11 cellular contexts compared by ENCODE assay signal in genomic region chr17:58335061-58335731, GRCh38. TPM values are rescaled to one million over a fixed set of nuclear protein-coding genes. Genes with fewer than 3 reads are reported as not detected.
DNase-seq lines count a peak whose midpoint lies in the region; ATAC-seq and TF ChIP-seq lines count a peak whose summit lies in the region.
"Had no signal": no experiment of that assay in that cellular context is flagged by ENCODE, and none has a peak within 500 bp of the region (broad histone marks: within the 10 kb centered on the region; RNA-seq: fewer than 3 reads in every experiment).

No MANE protein-coding gene starts in this region.

- H3K4me3 ChIP-seq in left ventricle myocardium inferior: no peak overlapping the region
- no peak overlapping the region for H3K4me3 ChIP-seq in right atrium auricular region
- no peak overlapping the region for H3K4me3 ChIP-seq in mucosa of descending colon
- H3K4me3 ChIP-seq in upper lobe of right lung: peak overlapping the region; percentile 25

- ATAC-seq in activated T-helper 17 cell treated with anti-CD3 and anti-CD28 coated beads, Interleukin-2, amount 50 U/mL, for 72 hours (replicated peaks): no peak
- ATAC-seq in mucosa of descending colon (no peak), upper lobe of right lung (no peak)

- H3K27me3 Mint-ChIP-seq in activated T-helper 17 cell treated with anti-CD3 and anti-CD28 coated beads, Interleukin-2, amount 50 U/mL, for 72 hours: no peaks in the 10 kb centered on the region

- intact Hi-C loops in left ventricle myocardium inferior (cut with micrococcal nuclease) (no loop called here), mucosa of descending colon (cut with DNase I, micrococcal nuclease) (no loop called here), upper lobe of right lung (cut with DNase I) (no loop called here)

- no peaks in the 10 kb centered on the region for H3K9me3 ChIP-seq in left ventricle myocardium inferior (replicated peaks)
- no peaks in the 10 kb centered on the region for H3K9me3 ChIP-seq in right atrium auricular region
- no peaks in the 10 kb centered on the region for H3K9me3 ChIP-seq in mucosa of descending colon
- no peaks in the 10 kb centered on the region for H3K9me3 ChIP-seq in upper lobe of right lung

- H3K27me3 ChIP-seq in left ventricle myocardium inferior (ENCODE audit: low read depth): peaks cover 50% of the 10 kb centered on the region
- no peaks in the 10 kb centered on the region for H3K27me3 ChIP-seq in right atrium auricular region
- no peaks in the 10 kb centered on the region for H3K27me3 ChIP-seq in upper lobe of right lung

- DNase-seq in left ventricle myocardium inferior (no peak), right atrium auricular region (ENCODE audit: low spot score) (no peak), mucosa of descending colon (peak in 2 of 3 donors; percentile 34 to 60), upper lobe of right lung (peak; percentile 66), activated gamma-delta T cell (lab: John Stamatoyannopoulos, UW) (no peak), iPS-NIHi11 (ENCODE audit: low spot score) (no peak), NCI-H748 treated with DMSO at 0.1 percent for 48 hours (lab: John Stamatoyannopoulos, UW) (no peak)
- DNase-seq: foreskin melanocyte, H7, NCI-H345 had no signal

- H3K36me3 ChIP-seq in left ventricle myocardium inferior (no peaks in the 10 kb centered on the region), right atrium auricular region (no peaks in the 10 kb centered on the region), mucosa of descending colon (ENCODE audit: low read depth) (no peaks in the 10 kb centered on the region), upper lobe of right lung (no peaks in the 10 kb centered on the region)

- H3K4me1 Mint-ChIP-seq in activated T-helper 17 cell treated with anti-CD3 and anti-CD28 coated beads, Interleukin-2, amount 50 U/mL, for 72 hours: peaks cover 6% of the 10 kb centered on the region

- H3K36me3 Mint-ChIP-seq in activated T-helper 17 cell treated with anti-CD3 and anti-CD28 coated beads, Interleukin-2, amount 50 U/mL, for 72 hours (ENCODE audit: low read depth): peaks cover 100% of the 10 kb centered on the region

- H3K27ac Mint-ChIP-seq in activated T-helper 17 cell treated with anti-CD3 and anti-CD28 coated beads, Interleukin-2, amount 50 U/mL, for 72 hours: peak overlapping the region; percentile 100

- TF ChIP-seq CTCF in left ventricle myocardium inferior (IDR thresholded peaks at IDR 0.05; ENCODE audit: borderline replicate concordance) (no peak), right atrium auricular region (IDR thresholded peaks at IDR 0.05) (no peak), mucosa of descending colon (IDR thresholded peaks at IDR 0.05) (no peak), upper lobe of right lung (IDR thresholded peaks at IDR 0.05) (no peak)

- no peaks in the 10 kb centered on the region for H3K9me3 Mint-ChIP-seq in activated T-helper 17 cell treated with anti-CD3 and anti-CD28 coated beads, Interleukin-2, amount 50 U/mL, for 72 hours

- H3K4me3 Mint-ChIP-seq in activated T-helper 17 cell treated with anti-CD3 and anti-CD28 coated beads, Interleukin-2, amount 50 U/mL, for 72 hours: peak overlapping the region; percentile 98

- H3K4me1 ChIP-seq in left ventricle myocardium inferior (peaks cover 16% of the 10 kb centered on the region), right atrium auricular region (peaks cover 0 to 20% of the 10 kb centered on the region in 2 donors), mucosa of descending colon (ENCODE audit: low read depth) (peaks cover 12% of the 10 kb centered on the region), upper lobe of right lung (peaks cover 42% of the 10 kb centered on the region)

- H3K27ac ChIP-seq in left ventricle myocardium inferior (replicated peaks) (peak overlapping the region; percentile 67), right atrium auricular region (no peak overlapping the region), upper lobe of right lung (peak overlapping the region; percentile 92)

RNA-seq across cellular contexts. Expression of gene TSPOAP1, which starts 6.6 kb away (rescaled TPM):
- total RNA-seq in left ventricle myocardium inferior (12.8 TPM), right atrium auricular region (1 to 10 TPM; 6.1 to 8.5 TPM), mucosa of descending colon (10 to 100 TPM in 1 of 3 donors, 1 to 10 TPM in 2; 5.3 to 27.7 (median 8.3) TPM), upper lobe of right lung (21.0 TPM)
- 100 to 1,000 TPM in 1 of 2 donors, 10 to 100 TPM in 1; 97.2 to 107 TPM for total RNA-seq in activated T-helper 17 cell treated with anti-CD3 and anti-CD28 coated beads, Interleukin-2, amount 50 U/mL, for 72 hours

RNA-seq across cellular contexts. Expression of gene SUPT4H1, which starts 16.8 kb away (rescaled TPM):
- total RNA-seq in left ventricle myocardium inferior (55.2 TPM), right atrium auricular region (10 to 100 TPM; 50.0 to 51.4 TPM), mucosa of descending colon (10 to 100 TPM; 57.9 to 79.5 (median 68.9) TPM), upper lobe of right lung (82.4 TPM)
- 100 to 1,000 TPM; 117 to 147 TPM for total RNA-seq in activated T-helper 17 cell treated with anti-CD3 and anti-CD28 coated beads, Interleukin-2, amount 50 U/mL, for 72 hours

RNA-seq across cellular contexts. Expression of gene MPO, which starts 54.5 kb away (rescaled TPM):
- total RNA-seq in left ventricle myocardium inferior (0.05 TPM), right atrium auricular region (under 1 TPM; 0.12 to 0.30 TPM), mucosa of descending colon (under 1 TPM in 1 of 3 donors, not detected in 2; 0.19 TPM), upper lobe of right lung (0.35 TPM)
- total RNA-seq in activated T-helper 17 cell treated with anti-CD3 and anti-CD28 coated beads, Interleukin-2, amount 50 U/mL, for 72 hours: 1 to 10 TPM; 1.2 to 2.0 TPM
- total RNA-seq: H7 had no signal

Comparison
In these comparisons a context has a peak if more than half of its experiments do, and no peak if none do; other contexts are left out.
1. H3K27ac ChIP-seq: peak in left ventricle myocardium inferior (single experiment) and upper lobe of right lung (single experiment); none in right atrium auricular region (0 of 2).
2. DNase-seq: peak in mucosa of descending colon (2 of 3) and upper lobe of right lung (single experiment); none in left ventricle myocardium inferior (single experiment), right atrium auricular region (single experiment), activated gamma-delta T cell (single experiment), iPS-NIHi11 (single experiment) and NCI-H748 treated with DMSO at 0.1 percent for 48 hours (single experiment).